In the genomic region with DNA sequence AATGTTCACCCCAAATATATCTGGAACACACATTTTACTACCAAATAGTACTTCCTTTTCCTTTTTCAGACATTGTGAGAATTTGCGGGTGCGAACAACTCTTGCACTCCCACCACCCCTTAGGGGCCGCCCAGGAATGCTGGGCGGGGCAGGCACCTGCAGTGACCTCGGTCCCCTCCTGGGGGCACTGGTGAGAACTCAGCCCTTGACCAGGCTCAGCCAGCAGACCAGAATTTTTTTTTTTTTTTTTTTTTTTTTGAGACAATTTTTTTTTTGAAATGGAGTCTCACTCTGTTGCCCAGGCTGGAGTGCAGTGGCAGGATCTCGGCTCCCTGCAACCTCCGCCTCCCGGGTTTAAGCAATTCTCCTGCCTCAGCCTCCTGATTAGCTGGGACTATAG, we compare ENCODE assay signal across 8 cellular contexts.
DNase-seq lines count a peak whose midpoint lies in the region; ATAC-seq and TF ChIP-seq lines count a peak whose summit lies in the region.

No MANE protein-coding gene starts in this region.

- no peak for TF ChIP-seq POLR2A in heart left ventricle (IDR thresholded peaks at IDR 0.05)

- 49 to 56% (median 55%) methylated on average over 8 of the region's 8 CpGs for WGBS in heart left ventricle, 4 donors

- H3K9me2 ChIP-seq in OCI-LY7 (ENCODE audit: insufficient read depth, low read length), result no peaks in the 10 kb centered on the region

- H3K79me2 ChIP-seq in OCI-LY7 (ENCODE audit: insufficient read depth, low read depth, low read length), result no peaks in the 10 kb centered on the region

- no peak overlapping the region for H3K4me3 ChIP-seq in left ventricle myocardium inferior
- no peak overlapping the region for H3K4me3 ChIP-seq in heart left ventricle
- no peak overlapping the region for H3K4me3 ChIP-seq in OCI-LY7 (ENCODE audit: low read depth, low read length, poor library complexity, severe bottlenecking)
- no peak overlapping the region for H3K4me3 ChIP-seq in fibroblast of the aortic adventitia (ENCODE audit: low read depth, low read length)

- no peak for ATAC-seq in heart left ventricle
- ATAC-seq in HG03432 (IDR thresholded peaks at IDR 0.05; ENCODE audit: unreplicated experiment), result no peak

- H3K4me1 ChIP-seq in left ventricle myocardium inferior, result no peaks in the 10 kb centered on the region
- no peaks in the 10 kb centered on the region for H3K4me1 ChIP-seq in heart left ventricle
- no peaks in the 10 kb centered on the region for H3K4me1 ChIP-seq in OCI-LY7 (ENCODE audit: insufficient read depth, low read length, poor library complexity, severe bottlenecking)

- H3K27ac ChIP-seq in left ventricle myocardium inferior (replicated peaks) (no peak overlapping the region), heart left ventricle (no peak overlapping the region), OCI-LY7 (ENCODE audit: low read depth, low read length, poor library complexity, severe bottlenecking) (no peak overlapping the region)

- DNase-seq in left ventricle myocardium inferior (no peak), heart left ventricle (no peak), OCI-LY7 (ENCODE audit: low spot score) (peak; percentile 22), fibroblast of the aortic adventitia (ENCODE audit: low read depth) (no peak), NCI-H345 treated with DMSO at 0.1 percent for 48 hours (lab: John Stamatoyannopoulos, UW; ENCODE audit: unreplicated experiment) (no peak)
- no peak for DNase-seq in activated naive CD4-positive, alpha-beta T cell (lab: John Stamatoyannopoulos, UW)
- no peak for DNase-seq in effector CD8-positive, alpha-beta T cell (lab: John Stamatoyannopoulos, UW)

- CTCF ChIA-PET in OCI-LY7 (lab: Charles Lee; ENCODE audit: unreplicated experiment), result no interaction called here

- BruUV-seq in OCI-LY7 (replicated peaks; lab: Mats Ljungman, UMichigan), result no TSS peak

- TF ChIP-seq CTCF in left ventricle myocardium inferior (IDR thresholded peaks at IDR 0.05; ENCODE audit: borderline replicate concordance) (peak; percentile 36), heart left ventricle (IDR thresholded peaks at IDR 0.05) (peak in 6 of 12 donors; percentile 6 to 31 (median 24)), OCI-LY7 (conservative IDR thresholded peaks at IDR 0.05; ENCODE audit: low read length) (peak; percentile 73), fibroblast of the aortic adventitia (IDR thresholded peaks at IDR 0.05; ENCODE audit: insufficient read depth, low read length) (peak; percentile 61)

- H3K36me3 ChIP-seq in left ventricle myocardium inferior, result no peaks in the 10 kb centered on the region
- no peaks in the 10 kb centered on the region for H3K36me3 ChIP-seq in heart left ventricle
- H3K36me3 ChIP-seq in OCI-LY7 (ENCODE audit: insufficient read depth, low read length), result no peaks in the 10 kb centered on the region

- POLR2A ChIA-PET in OCI-LY7 (lab: Charles Lee), result no interaction called here

- H2AFZ ChIP-seq in OCI-LY7 (ENCODE audit: low read length), result no peak overlapping the region

- H3K4me2 ChIP-seq in OCI-LY7 (ENCODE audit: low read length), result no peak overlapping the region

- H3K27me3 ChIP-seq in left ventricle myocardium inferior (ENCODE audit: low read depth), result peaks cover 40% of the 10 kb centered on the region
- no peaks in the 10 kb centered on the region for H3K27me3 ChIP-seq in heart left ventricle

- H4K20me1 ChIP-seq in OCI-LY7 (ENCODE audit: insufficient read depth, low read length), result no peaks in the 10 kb centered on the region

- peaks cover 26% of the 10 kb centered on the region for H3K9me3 ChIP-seq in left ventricle myocardium inferior (replicated peaks)
- peaks cover 0 to 23% (median 5%) of the 10 kb centered on the region in 12 donors for H3K9me3 ChIP-seq in heart left ventricle
- no peaks in the 10 kb centered on the region for H3K9me3 ChIP-seq in OCI-LY7 (ENCODE audit: low read length)

- intact Hi-C loops in left ventricle myocardium inferior (cut with micrococcal nuclease), result no loop called here
- intact Hi-C loops in heart left ventricle (cut with DNase I), result loop anchor here in 1 of 10 donors (10.0 kb wide), 1 partner anchor 127 kb away; no protein-coding TSS in a partner anchor
- intact Hi-C loops in OCI-LY7 (cut with micrococcal nuclease; ENCODE audit: unreplicated experiment), result loop anchor here (1.0 kb wide), 1 partner anchor 268 kb away; no protein-coding TSS in a partner anchor
